Comparison of ENCODE assay signal across 1 cellular context in genomic region chr19:3188627-3189596, GRCh38.
A peak's percentile ranks its signal among the peaks of the same experiment; 100 is the strongest.
TF ChIP-seq lines count a peak whose summit lies in the region.

No MANE protein-coding gene starts in this region.

TF ChIP-seq in HepG2, 621 proteins besides CTCF, POLR2A, EP300 and RAD21:
- TF ChIP-seq HNRNPL (IDR thresholded peaks at IDR 0.05; ENCODE audit: low read depth, low read length) (0 out of 2 replicates have a peak, but pooled peaks have one; percentile 46), IRF2 (CRISPR knock-in tag; IDR thresholded peaks at IDR 0.05) (no peak), ZNF615 (CRISPR knock-in tag; IDR thresholded peaks at IDR 0.05; ENCODE audit: borderline replicate concordance) (no peak)
- TF ChIP-seq, protein P1, sequence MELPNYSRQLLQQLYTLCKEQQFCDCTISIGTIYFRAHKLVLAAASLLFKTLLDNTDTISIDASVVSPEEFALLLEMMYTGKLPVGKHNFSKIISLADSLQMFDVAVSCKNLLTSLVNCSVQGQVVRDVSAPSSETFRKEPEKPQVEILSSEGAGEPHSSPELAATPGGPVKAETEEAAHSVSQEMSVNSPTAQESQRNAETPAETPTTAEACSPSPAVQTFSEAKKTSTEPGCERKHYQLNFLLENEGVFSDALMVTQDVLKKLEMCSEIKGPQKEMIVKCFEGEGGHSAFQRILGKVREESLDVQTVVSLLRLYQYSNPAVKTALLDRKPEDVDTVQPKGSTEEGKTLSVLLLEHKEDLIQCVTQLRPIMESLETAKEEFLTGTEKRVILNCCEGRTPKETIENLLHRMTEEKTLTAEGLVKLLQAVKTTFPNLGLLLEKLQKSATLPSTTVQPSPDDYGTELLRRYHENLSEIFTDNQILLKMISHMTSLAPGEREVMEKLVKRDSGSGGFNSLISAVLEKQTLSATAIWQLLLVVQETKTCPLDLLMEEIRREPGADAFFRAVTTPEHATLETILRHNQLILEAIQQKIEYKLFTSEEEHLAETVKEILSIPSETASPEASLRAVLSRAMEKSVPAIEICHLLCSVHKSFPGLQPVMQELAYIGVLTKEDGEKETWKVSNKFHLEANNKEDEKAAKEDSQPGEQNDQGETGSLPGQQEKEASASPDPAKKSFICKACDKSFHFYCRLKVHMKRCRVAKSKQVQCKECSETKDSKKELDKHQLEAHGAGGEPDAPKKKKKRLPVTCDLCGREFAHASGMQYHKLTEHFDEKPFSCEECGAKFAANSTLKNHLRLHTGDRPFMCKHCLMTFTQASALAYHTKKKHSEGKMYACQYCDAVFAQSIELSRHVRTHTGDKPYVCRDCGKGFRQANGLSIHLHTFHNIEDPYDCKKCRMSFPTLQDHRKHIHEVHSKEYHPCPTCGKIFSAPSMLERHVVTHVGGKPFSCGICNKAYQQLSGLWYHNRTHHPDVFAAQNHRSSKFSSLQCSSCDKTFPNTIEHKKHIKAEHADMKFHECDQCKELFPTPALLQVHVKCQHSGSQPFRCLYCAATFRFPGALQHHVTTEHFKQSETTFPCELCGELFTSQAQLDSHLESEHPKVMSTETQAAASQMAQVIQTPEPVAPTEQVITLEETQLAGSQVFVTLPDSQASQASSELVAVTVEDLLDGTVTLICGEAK (IDR thresholded peaks at IDR 0.05): peak; percentile 81
- TF ChIP-seq, protein P1 (CRISPR knock-in tag; IDR thresholded peaks at IDR 0.05): peak; percentile 99
